Comparison of ENCODE assay signal across 10 cellular contexts in genomic region chr10:114095676-114096331, GRCh38. TPM values are rescaled to one million over a fixed set of nuclear protein-coding genes. Genes with fewer than 3 reads are reported as not detected.
DNase-seq lines count a peak whose midpoint lies in the region; ATAC-seq, FAIRE-seq and TF ChIP-seq lines count a peak whose summit lies in the region.
"Had no signal": no experiment of that assay in that cellular context is flagged by ENCODE, and none has a peak within 500 bp of the region (broad histone marks: within the 10 kb centered on the region; RNA-seq: fewer than 3 reads in every experiment).

No MANE protein-coding gene starts in this region.

- H3K79me2 ChIP-seq in DOHH2 (ENCODE audit: control insufficient read depth, low read length) (no peaks in the 10 kb centered on the region), GM12878 (ENCODE audit: control insufficient read depth, insufficient read depth, low read length) (no peaks in the 10 kb centered on the region)

- POLR2A ChIA-PET in GM12878 (lab: Charles Lee): interaction anchor here (0.9 to 2.0 kb wide), 3 partner anchors 15 to 135 kb away, joined by 3 to 5 read pairs (median 5); no protein-coding TSS in a partner anchor

- H3K27me3 ChIP-seq in DOHH2 (ENCODE audit: control insufficient read depth, low read length) (peaks cover 14% of the 10 kb centered on the region), GM12878 (replicated peaks in 1 of 2; ENCODE audit: control insufficient read depth in 2 of 2, insufficient read depth in 2 of 2, low read length in 1 of 2) (no peaks in the 10 kb centered on the region; a peak in 1 of 4 replicates)

- H3K9ac ChIP-seq in GM12878 (ENCODE audit: control insufficient read depth, insufficient read depth, low read length): no peak overlapping the region

- H3K36me3 ChIP-seq in DOHH2 (ENCODE audit: control insufficient read depth, low read length) (no peaks in the 10 kb centered on the region), GM12878 (ENCODE audit: control insufficient read depth in 2 of 2, insufficient read depth in 2 of 2, low read length in 1 of 2) (no peaks in the 10 kb centered on the region)
- H3K36me3 ChIP-seq: prostate gland had no signal

- no peak for TF ChIP-seq POLR2A in GM12878 (IDR thresholded peaks at IDR 0.05; ENCODE audit: low read depth, low read length)

- SMC1A ChIA-PET in GM12878 (lab: Charles Lee; ENCODE audit: uncharacterized antibody, unreplicated experiment): interaction anchor here (0.6 to 3.1 kb wide), 30 partner anchors 11 to 415 kb away, joined by 3 to 15 read pairs (median 6); partner anchors contain the start of gene ADRB1

- H3F3A ChIP-seq in DOHH2 (ENCODE audit: control insufficient read depth, insufficient read depth): peaks cover 2% of the 10 kb centered on the region; the same call in 1 of the 2 replicates

- WGBS in GM12878 (ENCODE audit: insufficient coverage, insufficient replicate concordance, low lambda C conversion rate, missing lambda C conversion rate): 16% methylated on average over 12 of the region's 12 CpGs

- H2AFZ ChIP-seq in GM12878 (ENCODE audit: control insufficient read depth, low read depth, low read length): no peak overlapping the region; the same call in 1 of the 2 replicates

- peak overlapping the region; percentile 56 for H3K27ac ChIP-seq in DOHH2 (ENCODE audit: low read depth, low read length)
- H3K27ac ChIP-seq in GM12878 (ENCODE audit: control insufficient read depth, insufficient read depth): peak overlapping the region; percentile 50
- H3K27ac ChIP-seq: prostate gland had no signal

- H3K9me3 ChIP-seq in DOHH2 (ENCODE audit: control insufficient read depth, insufficient read depth, low read length) (0 out of 2 replicates have a peak, but pooled peaks cover 3% of the 10 kb centered on the region), GM12878 (replicated peaks; ENCODE audit: control insufficient read depth, insufficient read depth, low read length) (peaks cover 6% of the 10 kb centered on the region)
- H3K9me3 ChIP-seq: prostate gland had no signal

- peaks cover 12% of the 10 kb centered on the region for H3K27me3 Mint-ChIP-seq in activated T-cell treated with anti-CD3 and anti-CD28 coated beads, Interleukin-2, amount 50 U/mL, for 72 hours (ENCODE audit: low read depth)

- DNase-seq in KG1 (lab: John Stamatoyannopoulos, UW) (peak; percentile 40), GM12878 (ENCODE audit: low read depth, low spot score) (no peak), D341Med (ENCODE audit: low spot score) (no peak), dedifferentiated amniotic fluid mesenchymal stem cell (ENCODE audit: extremely low spot score) (no peak)
- DNase-seq in activated T-cell treated with anti-CD3 and anti-CD28 coated beads, Interleukin-2, amount 50 U/mL, for 72 hours: no peak
- DNase-seq in activated CD4-positive, alpha-beta T cell treated with anti-CD3 and anti-CD28 coated beads, Interleukin-2, amount 50 U/mL, for 4 hours: no peak
- DNase-seq: activated CD8-positive, alpha-beta memory T cell treated with anti-CD3 and anti-CD28 coated beads, Interleukin-2, amount 50 U/mL, for 48 hours had no signal

- H3K9me2 ChIP-seq in DOHH2 (replicated peaks; ENCODE audit: control insufficient read depth, low read length): no peaks in the 10 kb centered on the region

- TF ChIP-seq RAD21 in GM12878 (IDR thresholded peaks at IDR 0.05; ENCODE audit: insufficient read depth, low read depth, low read length): peak; percentile 18; the same call in 1 of the 2 replicates

- no TSS peak for BruUV-seq in GM12878 (replicated peaks; lab: Mats Ljungman, UMichigan)

- H3K4me2 ChIP-seq in DOHH2 (ENCODE audit: low read length) (peak overlapping the region; percentile 84), GM12878 (ENCODE audit: control insufficient read depth, insufficient read depth) (peak overlapping the region; percentile 67)

- H3K4me1 Mint-ChIP-seq in activated T-cell treated with anti-CD3 and anti-CD28 coated beads, Interleukin-2, amount 50 U/mL, for 72 hours (ENCODE audit: low read depth): peaks cover 42% of the 10 kb centered on the region

- no peak for FAIRE-seq in GM12878 (lab: Jason Lieb, UNC)

- H3K27ac Mint-ChIP-seq in activated T-cell treated with anti-CD3 and anti-CD28 coated beads, Interleukin-2, amount 50 U/mL, for 72 hours: no peak overlapping the region

- H3K4me3 ChIP-seq in DOHH2 (ENCODE audit: low read length) (peak overlapping the region; percentile 61), GM12878 (peak overlapping the region; percentile 31; the same call in 1 of the 2 replicates)
- H3K4me3 ChIP-seq: prostate gland had no signal

- in situ Hi-C loops in GM12878 (cut with MboI): no loop called here

- H3K9me3 Mint-ChIP-seq in activated T-cell treated with anti-CD3 and anti-CD28 coated beads, Interleukin-2, amount 50 U/mL, for 72 hours: peaks cover 0 to 3% of the 10 kb centered on the region in 2 donors

- H3K36me3 Mint-ChIP-seq in activated T-cell treated with anti-CD3 and anti-CD28 coated beads, Interleukin-2, amount 50 U/mL, for 72 hours (ENCODE audit: insufficient read depth in 2 of 2): peaks cover 0 to 2% of the 10 kb centered on the region in 2 donors

- TF ChIP-seq EP300 in GM12878 (IDR thresholded peaks at IDR 0.05; ENCODE audit: borderline replicate concordance in 1 of 2, control insufficient read depth in 1 of 2, low read depth in 2 of 2, low read length in 2 of 2): peak; percentile 33 to 49; a peak in 2 of 4 replicates

- ATAC-seq in GM21447 (IDR thresholded peaks at IDR 0.05; ENCODE audit: unreplicated experiment): peak; percentile 57
- ATAC-seq in GM12878: peak; percentile 69
- no peak for ATAC-seq in activated T-cell treated with anti-CD3 and anti-CD28 coated beads, Interleukin-2, amount 50 U/mL, for 72 hours (replicated peaks in 1 of 2)

- no peak overlapping the region for H3K4me3 Mint-ChIP-seq in activated T-cell treated with anti-CD3 and anti-CD28 coated beads, Interleukin-2, amount 50 U/mL, for 72 hours

- CTCF ChIA-PET in GM12878 (lab: Yijun Ruan, JAX): interaction anchor here (0.6 to 1.7 kb wide), 9 partner anchors 31 to 414 kb away, joined by 3 to 12 read pairs (median 3); no protein-coding TSS in a partner anchor

- no peak for TF ChIP-seq CTCF in DOHH2 (IDR thresholded peaks at IDR 0.05; ENCODE audit: low read depth, low read length, poor library complexity, severe bottlenecking)
- no peak for TF ChIP-seq CTCF in GM12878 (IDR thresholded peaks at IDR 0.05 in 2 of 3, conservative IDR thresholded peaks at IDR 0.05 in 1 of 3; ENCODE audit: control insufficient read depth in 2 of 3, extremely low read depth in 1 of 3, insufficient read depth in 1 of 3, low read depth in 3 of 3, low read length in 3 of 3)

- RAD21 ChIA-PET in GM12878 (lab: Charles Lee; ENCODE audit: unreplicated experiment): interaction anchor here (0.8 to 1.6 kb wide), 16 partner anchors 15 to 297 kb away, joined by 3 to 7 read pairs (median 4); partner anchors contain the start of gene ADRB1

- H4K20me1 ChIP-seq in DOHH2 (ENCODE audit: control insufficient read depth, insufficient read depth, low read depth, low read length) (no peaks in the 10 kb centered on the region), GM12878 (ENCODE audit: control insufficient read depth, insufficient read depth) (no peaks in the 10 kb centered on the region)

- H3K4me1 ChIP-seq in DOHH2 (ENCODE audit: control insufficient read depth, low read length) (peaks cover 54% of the 10 kb centered on the region), GM12878 (ENCODE audit: control insufficient read depth, insufficient read depth, low read length) (peaks cover 47% of the 10 kb centered on the region)
- H3K4me1 ChIP-seq: prostate gland had no signal

- intact Hi-C loops in GM12878 (cut with micrococcal nuclease; ENCODE audit: unreplicated experiment): loop anchor here (2.0 to 5.0 kb wide), 2 partner anchors 69 to 135 kb away; no protein-coding TSS in a partner anchor

TF ChIP-seq in GM12878, 131 proteins besides CTCF, POLR2A, EP300 and RAD21 (continues in another document):
- TF ChIP-seq RELA (IDR thresholded peaks at IDR 0.05; ENCODE audit: borderline replicate concordance, partially characterized antibody) (no peak), BHLHE40 (IDR thresholded peaks at IDR 0.05; ENCODE audit: borderline replicate concordance in 1 of 2, low read depth in 2 of 2, low read length in 1 of 2) (peak; percentile 71 to 78), EED (IDR thresholded peaks at IDR 0.05; ENCODE audit: low read depth) (no peak), PML (IDR thresholded peaks at IDR 0.05; ENCODE audit: low read length) (peak; percentile 67; the same call in 1 of the 2 replicates), TBL1XR1 (IDR thresholded peaks at IDR 0.05; ENCODE audit: low read depth, low read length) (peak; percentile 56; the same call in 1 of the 2 replicates), CREM (IDR thresholded peaks at IDR 0.05; ENCODE audit: low read depth) (peak; percentile 59; the same call in 1 of the 2 replicates)

RNA-seq across cellular contexts. Expression of gene ADRB1, which starts 52.1 kb away (rescaled TPM):
- total RNA-seq in GM12878 (2013; cell fraction: nucleolus; rRNA removed): 3.0 and 3.1 TPM in 2 replicates
- total RNA-seq in GM12878 (2014; rRNA removed): 2.7 and 2.9 TPM in 2 replicates
- 1.2 and 1.3 TPM in 2 replicates for total RNA-seq in GM12878 (2014; rRNA removed; fragmentation: Illumina TruSeq; extraction: Trizol)
- 3.9 and 4.5 TPM in 2 replicates for total RNA-seq in GM12878 (2021)
- 0.13 TPM for polyA plus RNA-seq in GM12878 (2011; ENCODE audit: low read depth)
- polyA plus RNA-seq in GM12878 (2011; rRNA removed): 0.23 and 0.26 TPM in 2 replicates
- 0.21 and 0.30 TPM in 2 replicates for polyA plus RNA-seq in GM12878 (2011; cell fraction: cytosol; rRNA removed)
- 1.4 and 1.9 TPM in 2 replicates for polyA plus RNA-seq in GM12878 (2011; cell fraction: nucleus; rRNA removed)
- polyA plus RNA-seq in GM12878 (2012): 0.53 and 0.77 TPM in 2 replicates
- 1.0 and 1.8 TPM in 2 replicates for polyA plus RNA-seq in GM12878 (2014; fragmentation: Illumina TruSeq; extraction: Trizol)
- polyA plus RNA-seq in GM12878 (2014; fragmentation: Nextera tagmentation; extraction: Ambion mirVana): 1 to 10 TPM in 1 of 2 experiments, under 1 TPM in 1; 0.99 to 2.8 TPM
- polyA plus RNA-seq in GM12878 (2014; rRNA removed): 2.2 and 2.5 TPM in 2 replicates
- polyA plus RNA-seq in GM12878 (2016; fragmentation: Nextera tagmentation; extraction: Ambion mirVana): under 1 TPM; 0.39 to 0.92 TPM
- 0.52 and 0.59 TPM in 2 replicates for polyA minus RNA-seq in GM12878 (2011; rRNA and poly(A)+ RNA removed)
- not detected in 2 replicates for polyA minus RNA-seq in GM12878 (2011; cell fraction: cytosol; rRNA and poly(A)+ RNA removed)
- 0.97 and 1.4 TPM in 2 replicates for polyA minus RNA-seq in GM12878 (2011; cell fraction: nucleus; rRNA and poly(A)+ RNA removed)
- total RNA-seq in activated T-cell treated with anti-CD3 and anti-CD28 coated beads, Interleukin-2, amount 50 U/mL, for 72 hours: not detected

Comparison
In these comparisons a context has a peak if more than half of its experiments do, and no peak if none do; other contexts are left out.
1. ATAC-seq: peak in GM21447 (single experiment) and GM12878 (single experiment); none in activated T-cell treated with anti-CD3 and anti-CD28 coated beads, Interleukin-2, amount 50 U/mL, for 72 hours (0 of 2).